In the genomic region with DNA sequence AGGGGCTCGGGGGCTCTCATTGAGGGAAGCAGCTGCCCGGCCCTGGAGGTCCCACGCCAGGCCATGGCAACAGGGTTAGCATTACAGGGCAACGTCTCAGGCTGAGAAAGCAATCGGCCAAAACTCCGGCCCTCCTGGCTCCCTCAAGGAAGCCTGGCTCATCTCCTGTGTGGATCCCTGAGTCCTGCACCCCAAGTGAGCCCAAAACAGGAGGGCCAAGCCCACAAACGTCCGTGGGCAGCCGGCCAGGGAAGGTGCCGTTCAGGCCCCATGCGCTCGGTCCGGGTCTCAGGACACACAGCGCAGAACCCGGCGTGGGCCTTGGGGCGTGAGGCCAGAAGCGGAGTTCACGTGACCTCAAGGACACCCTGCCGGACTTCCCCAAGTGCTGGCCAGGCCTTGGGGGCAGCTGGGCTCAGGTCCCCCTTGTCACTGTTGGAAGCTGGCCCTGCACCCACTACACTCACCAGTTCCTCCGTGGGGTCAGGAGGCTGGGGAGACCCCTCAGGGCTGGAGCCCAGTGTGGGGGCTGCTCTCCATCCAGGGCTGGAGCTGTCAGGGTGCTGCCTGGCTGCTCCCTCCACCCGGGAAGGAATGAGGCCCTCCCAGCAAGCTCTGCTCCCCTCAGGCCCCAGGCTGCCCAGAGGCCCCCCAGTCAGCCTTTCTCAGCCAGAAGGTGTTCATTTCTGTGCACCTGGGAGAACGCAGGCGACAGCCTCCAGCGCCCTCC, we compare ENCODE assay signal across 2 cellular contexts.
A peak's percentile ranks its signal among the peaks of the same experiment; 100 is the strongest.
TF ChIP-seq lines count a peak whose summit lies in the region.

No MANE protein-coding gene starts in this region.

TF ChIP-seq in WTC11, 78 proteins besides CTCF, POLR2A, EP300 and RAD21 (continued from another document):
- TF ChIP-seq, protein P1, sequence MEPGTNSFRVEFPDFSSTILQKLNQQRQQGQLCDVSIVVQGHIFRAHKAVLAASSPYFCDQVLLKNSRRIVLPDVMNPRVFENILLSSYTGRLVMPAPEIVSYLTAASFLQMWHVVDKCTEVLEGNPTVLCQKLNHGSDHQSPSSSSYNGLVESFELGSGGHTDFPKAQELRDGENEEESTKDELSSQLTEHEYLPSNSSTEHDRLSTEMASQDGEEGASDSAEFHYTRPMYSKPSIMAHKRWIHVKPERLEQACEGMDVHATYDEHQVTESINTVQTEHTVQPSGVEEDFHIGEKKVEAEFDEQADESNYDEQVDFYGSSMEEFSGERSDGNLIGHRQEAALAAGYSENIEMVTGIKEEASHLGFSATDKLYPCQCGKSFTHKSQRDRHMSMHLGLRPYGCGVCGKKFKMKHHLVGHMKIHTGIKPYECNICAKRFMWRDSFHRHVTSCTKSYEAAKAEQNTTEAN (CRISPR knock-in tag; IDR thresholded peaks at IDR 0.05) = no peak

TF ChIP-seq in HepG2, 621 proteins besides CTCF, POLR2A, EP300 and RAD21 (continued from another document and continues in another):
- TF ChIP-seq, protein P2, sequence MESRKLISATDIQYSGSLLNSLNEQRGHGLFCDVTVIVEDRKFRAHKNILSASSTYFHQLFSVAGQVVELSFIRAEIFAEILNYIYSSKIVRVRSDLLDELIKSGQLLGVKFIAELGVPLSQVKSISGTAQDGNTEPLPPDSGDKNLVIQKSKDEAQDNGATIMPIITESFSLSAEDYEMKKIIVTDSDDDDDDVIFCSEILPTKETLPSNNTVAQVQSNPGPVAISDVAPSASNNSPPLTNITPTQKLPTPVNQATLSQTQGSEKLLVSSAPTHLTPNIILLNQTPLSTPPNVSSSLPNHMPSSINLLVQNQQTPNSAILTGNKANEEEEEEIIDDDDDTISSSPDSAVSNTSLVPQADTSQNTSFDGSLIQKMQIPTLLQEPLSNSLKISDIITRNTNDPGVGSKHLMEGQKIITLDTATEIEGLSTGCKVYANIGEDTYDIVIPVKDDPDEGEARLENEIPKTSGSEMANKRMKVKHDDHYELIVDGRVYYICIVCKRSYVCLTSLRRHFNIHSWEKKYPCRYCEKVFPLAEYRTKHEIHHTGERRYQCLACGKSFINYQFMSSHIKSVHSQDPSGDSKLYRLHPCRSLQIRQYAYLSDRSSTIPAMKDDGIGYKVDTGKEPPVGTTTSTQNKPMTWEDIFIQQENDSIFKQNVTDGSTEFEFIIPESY (CRISPR knock-in tag; IDR thresholded peaks at IDR 0.05) = no peak
- TF ChIP-seq, protein P3, sequence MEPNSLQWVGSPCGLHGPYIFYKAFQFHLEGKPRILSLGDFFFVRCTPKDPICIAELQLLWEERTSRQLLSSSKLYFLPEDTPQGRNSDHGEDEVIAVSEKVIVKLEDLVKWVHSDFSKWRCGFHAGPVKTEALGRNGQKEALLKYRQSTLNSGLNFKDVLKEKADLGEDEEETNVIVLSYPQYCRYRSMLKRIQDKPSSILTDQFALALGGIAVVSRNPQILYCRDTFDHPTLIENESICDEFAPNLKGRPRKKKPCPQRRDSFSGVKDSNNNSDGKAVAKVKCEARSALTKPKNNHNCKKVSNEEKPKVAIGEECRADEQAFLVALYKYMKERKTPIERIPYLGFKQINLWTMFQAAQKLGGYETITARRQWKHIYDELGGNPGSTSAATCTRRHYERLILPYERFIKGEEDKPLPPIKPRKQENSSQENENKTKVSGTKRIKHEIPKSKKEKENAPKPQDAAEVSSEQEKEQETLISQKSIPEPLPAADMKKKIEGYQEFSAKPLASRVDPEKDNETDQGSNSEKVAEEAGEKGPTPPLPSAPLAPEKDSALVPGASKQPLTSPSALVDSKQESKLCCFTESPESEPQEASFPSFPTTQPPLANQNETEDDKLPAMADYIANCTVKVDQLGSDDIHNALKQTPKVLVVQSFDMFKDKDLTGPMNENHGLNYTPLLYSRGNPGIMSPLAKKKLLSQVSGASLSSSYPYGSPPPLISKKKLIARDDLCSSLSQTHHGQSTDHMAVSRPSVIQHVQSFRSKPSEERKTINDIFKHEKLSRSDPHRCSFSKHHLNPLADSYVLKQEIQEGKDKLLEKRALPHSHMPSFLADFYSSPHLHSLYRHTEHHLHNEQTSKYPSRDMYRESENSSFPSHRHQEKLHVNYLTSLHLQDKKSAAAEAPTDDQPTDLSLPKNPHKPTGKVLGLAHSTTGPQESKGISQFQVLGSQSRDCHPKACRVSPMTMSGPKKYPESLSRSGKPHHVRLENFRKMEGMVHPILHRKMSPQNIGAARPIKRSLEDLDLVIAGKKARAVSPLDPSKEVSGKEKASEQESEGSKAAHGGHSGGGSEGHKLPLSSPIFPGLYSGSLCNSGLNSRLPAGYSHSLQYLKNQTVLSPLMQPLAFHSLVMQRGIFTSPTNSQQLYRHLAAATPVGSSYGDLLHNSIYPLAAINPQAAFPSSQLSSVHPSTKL (CRISPR knock-in tag; IDR thresholded peaks at IDR 0.05) = no peak
- TF ChIP-seq ETV5 (CRISPR knock-in tag; IDR thresholded peaks at IDR 0.05; ENCODE audit: borderline replicate concordance) = 0 out of 2 replicates have a peak, but pooled peaks have one; percentile 13
- peak; percentile 39; the same call in 1 of the 2 replicates for TF ChIP-seq PHF8 (CRISPR knock-in tag; IDR thresholded peaks at IDR 0.05)
- TF ChIP-seq FOXK2 (IDR thresholded peaks at IDR 0.05) = no peak
- TF ChIP-seq ZBTB38 (CRISPR knock-in tag; IDR thresholded peaks at IDR 0.05) = peak; percentile 6; the same call in 1 of the 2 replicates
- TF ChIP-seq RXRA (CRISPR knock-in tag; IDR thresholded peaks at IDR 0.05) = 0 out of 2 replicates have a peak, but pooled peaks have one; percentile 6
- TF ChIP-seq BORCS8-MEF2B (CRISPR knock-in tag; IDR thresholded peaks at IDR 0.05) = peak; percentile 67
- TF ChIP-seq HDAC2 (CRISPR knock-in tag; IDR thresholded peaks at IDR 0.05) = 0 out of 2 replicates have a peak, but pooled peaks have one; percentile 2
- TF ChIP-seq, protein P4, sequence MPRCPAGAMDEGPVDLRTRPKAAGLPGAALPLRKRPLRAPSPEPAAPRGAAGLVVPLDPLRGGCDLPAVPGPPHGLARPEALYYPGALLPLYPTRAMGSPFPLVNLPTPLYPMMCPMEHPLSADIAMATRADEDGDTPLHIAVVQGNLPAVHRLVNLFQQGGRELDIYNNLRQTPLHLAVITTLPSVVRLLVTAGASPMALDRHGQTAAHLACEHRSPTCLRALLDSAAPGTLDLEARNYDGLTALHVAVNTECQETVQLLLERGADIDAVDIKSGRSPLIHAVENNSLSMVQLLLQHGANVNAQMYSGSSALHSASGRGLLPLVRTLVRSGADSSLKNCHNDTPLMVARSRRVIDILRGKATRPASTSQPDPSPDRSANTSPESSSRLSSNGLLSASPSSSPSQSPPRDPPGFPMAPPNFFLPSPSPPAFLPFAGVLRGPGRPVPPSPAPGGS (CRISPR knock-in tag; IDR thresholded peaks at IDR 0.05) = 0 out of 2 replicates have a peak, but pooled peaks have one; percentile 24
- no peak for TF ChIP-seq NR2F6 (IDR thresholded peaks at IDR 0.05)
- TF ChIP-seq NR2F6 (CRISPR knock-in tag; IDR thresholded peaks at IDR 0.05) = peak; percentile 24; the same call in 1 of the 2 replicates
- peak; percentile 56; the same call in 1 of the 2 replicates for TF ChIP-seq KAT8 (CRISPR knock-in tag; IDR thresholded peaks at IDR 0.05)
- TF ChIP-seq HIVEP1 (CRISPR knock-in tag; IDR thresholded peaks at IDR 0.05) = 0 out of 2 replicates have a peak, but pooled peaks have one; percentile 20
- no peak for TF ChIP-seq ZFP36L1 (CRISPR knock-in tag; IDR thresholded peaks at IDR 0.05)
- no peak for TF ChIP-seq ZNF644 (CRISPR knock-in tag; IDR thresholded peaks at IDR 0.05; ENCODE audit: low read depth)
- TF ChIP-seq, protein P5, sequence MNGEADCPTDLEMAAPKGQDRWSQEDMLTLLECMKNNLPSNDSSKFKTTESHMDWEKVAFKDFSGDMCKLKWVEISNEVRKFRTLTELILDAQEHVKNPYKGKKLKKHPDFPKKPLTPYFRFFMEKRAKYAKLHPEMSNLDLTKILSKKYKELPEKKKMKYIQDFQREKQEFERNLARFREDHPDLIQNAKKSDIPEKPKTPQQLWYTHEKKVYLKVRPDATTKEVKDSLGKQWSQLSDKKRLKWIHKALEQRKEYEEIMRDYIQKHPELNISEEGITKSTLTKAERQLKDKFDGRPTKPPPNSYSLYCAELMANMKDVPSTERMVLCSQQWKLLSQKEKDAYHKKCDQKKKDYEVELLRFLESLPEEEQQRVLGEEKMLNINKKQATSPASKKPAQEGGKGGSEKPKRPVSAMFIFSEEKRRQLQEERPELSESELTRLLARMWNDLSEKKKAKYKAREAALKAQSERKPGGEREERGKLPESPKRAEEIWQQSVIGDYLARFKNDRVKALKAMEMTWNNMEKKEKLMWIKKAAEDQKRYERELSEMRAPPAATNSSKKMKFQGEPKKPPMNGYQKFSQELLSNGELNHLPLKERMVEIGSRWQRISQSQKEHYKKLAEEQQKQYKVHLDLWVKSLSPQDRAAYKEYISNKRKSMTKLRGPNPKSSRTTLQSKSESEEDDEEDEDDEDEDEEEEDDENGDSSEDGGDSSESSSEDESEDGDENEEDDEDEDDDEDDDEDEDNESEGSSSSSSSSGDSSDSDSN (CRISPR knock-in tag; IDR thresholded peaks at IDR 0.05) = peak; percentile 61
- TF ChIP-seq ZMYM3 (CRISPR knock-in tag; IDR thresholded peaks at IDR 0.05) = 0 out of 2 replicates have a peak, but pooled peaks have one; percentile 15
- no peak for TF ChIP-seq CREM (IDR thresholded peaks at IDR 0.05)
- TF ChIP-seq CREM (CRISPR knock-in tag; IDR thresholded peaks at IDR 0.05) = no peak
- TF ChIP-seq ZNF430 (CRISPR knock-in tag; IDR thresholded peaks at IDR 0.05) = no peak
- TF ChIP-seq, protein P6, sequence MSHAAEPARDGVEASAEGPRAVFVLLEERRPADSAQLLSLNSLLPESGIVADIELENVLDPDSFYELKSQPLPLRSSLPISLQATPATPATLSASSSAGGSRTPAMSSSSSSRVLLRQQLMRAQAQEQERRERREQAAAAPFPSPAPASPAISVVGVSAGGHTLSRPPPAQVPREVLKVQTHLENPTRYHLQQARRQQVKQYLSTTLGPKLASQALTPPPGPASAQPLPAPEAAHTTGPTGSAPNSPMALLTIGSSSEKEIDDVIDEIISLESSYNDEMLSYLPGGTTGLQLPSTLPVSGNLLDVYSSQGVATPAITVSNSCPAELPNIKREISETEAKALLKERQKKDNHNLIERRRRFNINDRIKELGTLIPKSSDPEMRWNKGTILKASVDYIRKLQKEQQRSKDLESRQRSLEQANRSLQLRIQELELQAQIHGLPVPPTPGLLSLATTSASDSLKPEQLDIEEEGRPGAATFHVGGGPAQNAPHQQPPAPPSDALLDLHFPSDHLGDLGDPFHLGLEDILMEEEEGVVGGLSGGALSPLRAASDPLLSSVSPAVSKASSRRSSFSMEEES (CRISPR knock-in tag; IDR thresholded peaks at IDR 0.05) = 0 out of 2 replicates have a peak, but pooled peaks have one; percentile 17
- TF ChIP-seq HNRNPLL (IDR thresholded peaks at IDR 0.05; ENCODE audit: low read depth, low read length, poor library complexity, severe bottlenecking) = peak; percentile 29
- TF ChIP-seq EED (CRISPR knock-in tag; IDR thresholded peaks at IDR 0.05) = 0 out of 2 replicates have a peak, but pooled peaks have one; percentile 20
- no peak for TF ChIP-seq ATRX (CRISPR knock-in tag; IDR thresholded peaks at IDR 0.05; ENCODE audit: borderline replicate concordance)
- peak; percentile 64 for TF ChIP-seq IKZF4 (CRISPR knock-in tag; IDR thresholded peaks at IDR 0.05; ENCODE audit: borderline replicate concordance, low read depth, not compliant biosample characterization)
- TF ChIP-seq, protein P7, sequence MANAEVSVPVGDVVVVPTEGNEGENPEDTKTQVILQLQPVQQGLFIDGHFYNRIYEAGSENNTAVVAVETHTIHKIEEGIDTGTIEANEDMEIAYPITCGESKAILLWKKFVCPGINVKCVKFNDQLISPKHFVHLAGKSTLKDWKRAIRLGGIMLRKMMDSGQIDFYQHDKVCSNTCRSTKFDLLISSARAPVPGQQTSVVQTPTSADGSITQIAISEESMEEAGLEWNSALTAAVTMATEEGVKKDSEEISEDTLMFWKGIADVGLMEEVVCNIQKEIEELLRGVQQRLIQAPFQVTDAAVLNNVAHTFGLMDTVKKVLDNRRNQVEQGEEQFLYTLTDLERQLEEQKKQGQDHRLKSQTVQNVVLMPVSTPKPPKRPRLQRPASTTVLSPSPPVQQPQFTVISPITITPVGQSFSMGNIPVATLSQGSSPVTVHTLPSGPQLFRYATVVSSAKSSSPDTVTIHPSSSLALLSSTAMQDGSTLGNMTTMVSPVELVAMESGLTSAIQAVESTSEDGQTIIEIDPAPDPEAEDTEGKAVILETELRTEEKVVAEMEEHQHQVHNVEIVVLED (CRISPR knock-in tag; IDR thresholded peaks at IDR 0.05; ENCODE audit: borderline replicate concordance) = peak; percentile 28; the same call in 1 of the 2 replicates
- TF ChIP-seq HDAC1 (CRISPR knock-in tag; IDR thresholded peaks at IDR 0.05) = peak; percentile 48; the same call in 1 of the 2 replicates
- TF ChIP-seq, protein P8, sequence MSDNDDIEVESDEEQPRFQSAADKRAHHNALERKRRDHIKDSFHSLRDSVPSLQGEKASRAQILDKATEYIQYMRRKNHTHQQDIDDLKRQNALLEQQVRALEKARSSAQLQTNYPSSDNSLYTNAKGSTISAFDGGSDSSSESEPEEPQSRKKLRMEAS (IDR thresholded peaks at IDR 0.05) = peak; percentile 53; the same call in 1 of the 2 replicates
- TF ChIP-seq ZBTB7A (CRISPR knock-in tag; IDR thresholded peaks at IDR 0.05) = peak; percentile 78
- TF ChIP-seq NCOA1 (CRISPR knock-in tag; IDR thresholded peaks at IDR 0.05) = no peak
- TF ChIP-seq FOXO1 (CRISPR knock-in tag; IDR thresholded peaks at IDR 0.05) = 0 out of 2 replicates have a peak, but pooled peaks have one; percentile 23
- TF ChIP-seq, protein P9, sequence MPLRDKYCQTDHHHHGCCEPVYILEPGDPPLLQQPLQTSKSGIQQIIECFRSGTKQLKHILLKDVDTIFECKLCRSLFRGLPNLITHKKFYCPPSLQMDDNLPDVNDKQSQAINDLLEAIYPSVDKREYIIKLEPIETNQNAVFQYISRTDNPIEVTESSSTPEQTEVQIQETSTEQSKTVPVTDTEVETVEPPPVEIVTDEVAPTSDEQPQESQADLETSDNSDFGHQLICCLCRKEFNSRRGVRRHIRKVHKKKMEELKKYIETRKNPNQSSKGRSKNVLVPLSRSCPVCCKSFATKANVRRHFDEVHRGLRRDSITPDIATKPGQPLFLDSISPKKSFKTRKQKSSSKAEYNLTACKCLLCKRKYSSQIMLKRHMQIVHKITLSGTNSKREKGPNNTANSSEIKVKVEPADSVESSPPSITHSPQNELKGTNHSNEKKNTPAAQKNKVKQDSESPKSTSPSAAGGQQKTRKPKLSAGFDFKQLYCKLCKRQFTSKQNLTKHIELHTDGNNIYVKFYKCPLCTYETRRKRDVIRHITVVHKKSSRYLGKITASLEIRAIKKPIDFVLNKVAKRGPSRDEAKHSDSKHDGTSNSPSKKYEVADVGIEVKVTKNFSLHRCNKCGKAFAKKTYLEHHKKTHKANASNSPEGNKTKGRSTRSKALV (CRISPR knock-in tag; IDR thresholded peaks at IDR 0.05) = no peak
- TF ChIP-seq HNRNPK (IDR thresholded peaks at IDR 0.05; ENCODE audit: low read depth, low read length, poor library complexity, severe bottlenecking) = no peak
- peak; percentile 70 for TF ChIP-seq GATAD2A (CRISPR knock-in tag; IDR thresholded peaks at IDR 0.05)
- peak; percentile 46; the same call in 1 of the 2 replicates for TF ChIP-seq ZNF768 (CRISPR knock-in tag; IDR thresholded peaks at IDR 0.05)
